25 cellular contexts compared by ENCODE assay signal in genomic region chr12:106452309-106452708, GRCh38.
A peak's percentile ranks its signal among the peaks of the same experiment; 100 is the strongest.
DNase-seq lines count a peak whose midpoint lies in the region; ATAC-seq and TF ChIP-seq lines count a peak whose summit lies in the region.
"Had no signal": no experiment of that assay in that cellular context is flagged by ENCODE, and none has a peak within 500 bp of the region (broad histone marks: within the 10 kb centered on the region; RNA-seq: fewer than 3 reads in every experiment).

No MANE protein-coding gene starts in this region.

- CTCF ChIA-PET in A673 (lab: Charles Lee): no interaction called here

- no peaks in the 10 kb centered on the region for H3K9me3 ChIP-seq in A673 (ENCODE audit: low read depth, low read length, poor library complexity, severe bottlenecking)
- H3K9me3 ChIP-seq in iPS DF 6.9 (ENCODE audit: control insufficient read depth, insufficient read depth, low read length): no peaks in the 10 kb centered on the region
- H3K9me3 ChIP-seq: BE2C, SK-N-SH had no signal

- no TSS peak for BruUV-seq in A673 (replicated peaks; lab: Mats Ljungman, UMichigan)

- no CpG with 5 or more reads among the region's 1 CpG for whole genome bisulfite sequencing in iPS DF 6.9 (ENCODE audit: insufficient coverage, insufficient read length)

- H3K36me3 ChIP-seq in A673 (ENCODE audit: insufficient read depth, low read length, poor library complexity, severe bottlenecking) (no peaks in the 10 kb centered on the region), iPS DF 6.9 (ENCODE audit: control insufficient read depth, insufficient read depth, low read length) (no peaks in the 10 kb centered on the region)

- no peak overlapping the region for H3K27ac ChIP-seq in A673 (ENCODE audit: low read depth, low read length, poor library complexity, severe bottlenecking)
- H3K27ac ChIP-seq in iPS DF 6.9 (ENCODE audit: low read length): no peak overlapping the region
- H3K27ac ChIP-seq: 22Rv1 had no signal

- no peak for TF ChIP-seq CTCF in A673 (conservative IDR thresholded peaks at IDR 0.05; ENCODE audit: low read depth, low read length)

- no peak for ATAC-seq in GM21381 (IDR thresholded peaks at IDR 0.05; ENCODE audit: unreplicated experiment)
- no peak for ATAC-seq in activated CD4-positive, CD25-positive, alpha-beta regulatory T cell treated with anti-CD3 and anti-CD28 coated beads, Interleukin-2, amount 50 U/mL, for 24 hours
- ATAC-seq: GM12878 had no signal

- POLR2A ChIA-PET in A673 (lab: Charles Lee; ENCODE audit: low non-redundant PET): no interaction called here

- peak; percentile 1 to 59 for DNase-seq in NCI-H2081 (lab: John Stamatoyannopoulos, UW)
- DNase-seq in NCI-H2081 treated with DMSO at 0.1 percent for 48 hours (lab: John Stamatoyannopoulos, UW): no peak
- DNase-seq in A673 (ENCODE audit: low spot score): peak; percentile 4
- peak; percentile 67 for DNase-seq in NCI-H146 (lab: John Stamatoyannopoulos, UW)
- peak; percentile 1 for DNase-seq in iPS DF 6.9 (ENCODE audit: low read depth, low spot score)
- DNase-seq: ACHN; BE2C; CD8-positive, alpha-beta memory T cell; DMS 273 treated with DMSO at 0.1 percent for 48 hours; DMS79; EL; GDM1; KG1; MM.1S; NCI-H187; NCI-H2171 treated with DMSO at 0.1 percent for 48 hours; NCI-H446; NCI-H524 treated with DMSO at 0.1 percent for 48 hours; SIG-M5; SK-N-SH; SW 1271 had no signal

- intact Hi-C loops in A673 (cut with micrococcal nuclease; ENCODE audit: unreplicated experiment): no loop called here

- no peaks in the 10 kb centered on the region for H3K4me1 ChIP-seq in A673 (ENCODE audit: insufficient read depth, low read length, poor library complexity, severe bottlenecking)
- no peaks in the 10 kb centered on the region for H3K4me1 ChIP-seq in iPS DF 6.9 (ENCODE audit: control insufficient read depth, insufficient read depth, low read length)
- H3K4me1 ChIP-seq: BE2C had no signal

- H3K27me3 ChIP-seq in A673 (replicated peaks; ENCODE audit: insufficient read depth, low read depth, low read length, poor library complexity) (no peaks in the 10 kb centered on the region), iPS DF 6.9 (ENCODE audit: control insufficient read depth, insufficient read depth, low read length) (no peaks in the 10 kb centered on the region)
- H3K27me3 ChIP-seq: BE2C had no signal

- H3K4me3 ChIP-seq in A673 (ENCODE audit: low read depth, low read length, poor library complexity, severe bottlenecking): no peak overlapping the region
- H3K4me3 ChIP-seq in iPS DF 6.9 (ENCODE audit: low read length): no peak overlapping the region
- H3K4me3 ChIP-seq: GM12878 had no signal
